In genomic region chr3:18111702-18112311, GRCh38 we compare ENCODE assay signal across 8 cellular contexts.
DNase-seq lines count a peak whose midpoint lies in the region; FAIRE-seq and TF ChIP-seq lines count a peak whose summit lies in the region.

No MANE protein-coding gene starts in this region.

- peak overlapping the region; percentile 30 for H3K4me2 ChIP-seq in mammary epithelial cell (ENCODE audit: insufficient read depth, low read depth, low read length)

- H3K27me3 ChIP-seq in mammary epithelial cell (ENCODE audit: insufficient read depth, low read length) (no peaks in the 10 kb centered on the region), Caco-2 (replicated peaks; ENCODE audit: control insufficient read depth, insufficient read depth, low read length) (no peaks in the 10 kb centered on the region)

- H3K4me1 Mint-ChIP-seq in Caco-2 (ENCODE audit: low read depth, unreplicated experiment) = no peaks in the 10 kb centered on the region

- CTCF ChIA-PET in HEK293T (lab: Yijun Ruan, JAX) (interaction anchor here (0.6 kb wide), 1 partner anchor 221 kb away, joined by 3 read pairs; no protein-coding TSS in a partner anchor), mammary epithelial cell (lab: Charles Lee; ENCODE audit: low non-redundant PET) (no interaction called here), Caco-2 (lab: Charles Lee) (no interaction called here)

- H3K27me3 Mint-ChIP-seq in Caco-2 (ENCODE audit: insufficient read depth, unreplicated experiment) = peaks cover 3% of the 10 kb centered on the region

- no peak for TF ChIP-seq CTCF in mammary epithelial cell (conservative IDR thresholded peaks at IDR 0.05 in 1 of 2, IDR thresholded peaks at IDR 0.05 in 1 of 2; ENCODE audit: extremely low read depth in 1 of 2, insufficient read depth in 1 of 2, low read depth in 1 of 2, low read length in 2 of 2)
- no peak for TF ChIP-seq CTCF in Caco-2 (IDR thresholded peaks at IDR 0.05; ENCODE audit: insufficient read depth in 1 of 2, low read depth in 1 of 2, low read length in 1 of 2, severe bottlenecking in 1 of 2, unreplicated experiment in 1 of 2)

- dilution Hi-C loops in mammary epithelial cell (cut with HindIII; ENCODE audit: low sequenced_read_pairs) = no loop called here

- H3K4me1 ChIP-seq in mammary epithelial cell (ENCODE audit: insufficient read depth, low read length) (peaks cover 22% of the 10 kb centered on the region), Caco-2 (no peaks in the 10 kb centered on the region)

- H3K79me2 ChIP-seq in mammary epithelial cell (ENCODE audit: insufficient read depth, low read length) = no peaks in the 10 kb centered on the region

- in situ Hi-C loops in mammary epithelial cell (cut with MboI; ENCODE audit: low sequenced_read_pairs in 2 of 2) = no loop called here

- H3K4me3 ChIP-seq in mammary epithelial cell (replicated peaks in 1 of 3; ENCODE audit: insufficient read depth in 1 of 3, low read depth in 2 of 3, low read length in 3 of 3) (peak overlapping the region in 1 of 3 experiments; percentile 6), Caco-2 (ENCODE audit: low read depth, low read length) (no peak overlapping the region)

- no peak overlapping the region for H3K4me3 Mint-ChIP-seq in Caco-2 (ENCODE audit: unreplicated experiment)

- H3K27ac Mint-ChIP-seq in Caco-2 (ENCODE audit: unreplicated experiment) = no peak overlapping the region

- H4K20me1 ChIP-seq in mammary epithelial cell (ENCODE audit: insufficient read depth, low read length) = no peaks in the 10 kb centered on the region

- no peak for TF ChIP-seq POLR2A in GM12891 (IDR thresholded peaks at IDR 0.05; ENCODE audit: low read depth, low read length)

- BruUV-seq in mammary epithelial cell (replicated peaks; lab: Mats Ljungman, UMichigan) (no TSS peak), Caco-2 (replicated peaks; lab: Mats Ljungman, UMichigan) (no TSS peak)

- H3K36me3 ChIP-seq in mammary epithelial cell (ENCODE audit: insufficient read depth, low read length) (no peaks in the 10 kb centered on the region), Caco-2 (ENCODE audit: control insufficient read depth, insufficient read depth, low read length) (no peaks in the 10 kb centered on the region)

- DNase-seq in A172 (ENCODE audit: low spot score) (peak; percentile 68), GM12891 (ENCODE audit: insufficient read length, low spot score) (peak; percentile 3), HEK293T (ENCODE audit: extremely low spot score) (peak; percentile 19), M059J (ENCODE audit: low read depth) (peak; percentile 50), mammary epithelial cell (peak; percentile 26), posterior vena cava (ENCODE audit: low spot score) (no peak), Caco-2 (no peak), AML-193 (lab: John Stamatoyannopoulos, UW) (no peak)

- 54% methylated on average over 6 of the region's 6 CpGs for WGBS in mammary epithelial cell (ENCODE audit: low coverage, missing lambda C conversion rate)

- H3K9me3 ChIP-seq in mammary epithelial cell (replicated peaks; ENCODE audit: insufficient read depth, low read length) = no peaks in the 10 kb centered on the region
- no peaks in the 10 kb centered on the region for H3K9me3 ChIP-seq in Caco-2

- no peaks in the 10 kb centered on the region for H3K36me3 Mint-ChIP-seq in Caco-2 (ENCODE audit: insufficient read depth, unreplicated experiment)

- POLR2A ChIA-PET in HEK293T (lab: Yijun Ruan, JAX) (no interaction called here), Caco-2 (lab: Charles Lee) (no interaction called here)

- no peak overlapping the region for H3K9ac ChIP-seq in mammary epithelial cell (ENCODE audit: insufficient read depth, low read length)

- peaks cover 10% of the 10 kb centered on the region for H3K9me3 Mint-ChIP-seq in Caco-2 (ENCODE audit: unreplicated experiment)

- no peak overlapping the region for H3K27ac ChIP-seq in mammary epithelial cell (ENCODE audit: insufficient read depth, low read depth, low read length)

- no peak for FAIRE-seq in GM12891 (lab: Jason Lieb, UNC)

- H2AFZ ChIP-seq in mammary epithelial cell (ENCODE audit: low read depth, low read length) = peak overlapping the region; percentile 64

- intact Hi-C loops in mammary epithelial cell (cut with micrococcal nuclease) (no loop called here), posterior vena cava (cut with DNase I) (no loop called here), Caco-2 (cut with micrococcal nuclease; ENCODE audit: unreplicated experiment) (no loop called here)

TF ChIP-seq in GM12891, 5 proteins besides CTCF, POLR2A, EP300 and RAD21:
- TF ChIP-seq POLR2AphosphoS5 (IDR thresholded peaks at IDR 0.05; ENCODE audit: low read depth, low read length) (no peak), POU2F2 (IDR thresholded peaks at IDR 0.05; ENCODE audit: low read depth, low read length) (no peak), SPI1 (IDR thresholded peaks at IDR 0.05; ENCODE audit: low read depth, low read length) (no peak), PAX5 (IDR thresholded peaks at IDR 0.05; ENCODE audit: insufficient read depth, low read length, severe bottlenecking) (no peak), TAF1 (IDR thresholded peaks at IDR 0.05; ENCODE audit: low read depth, low read length) (no peak)

TF ChIP-seq in HEK293T, 16 proteins besides CTCF, POLR2A, EP300 and RAD21:
- TF ChIP-seq HDGF (IDR thresholded peaks at IDR 0.05; ENCODE audit: borderline replicate concordance) (no peak), ARNT (IDR thresholded peaks at IDR 0.05) (no peak), FOXM1 (IDR thresholded peaks at IDR 0.05; ENCODE audit: borderline replicate concordance) (no peak)

Comparison
In these comparisons a context has a peak if more than half of its experiments do, and no peak if none do; other contexts are left out.
1. DNase-seq: peak in A172 (single experiment), GM12891 (single experiment), HEK293T (single experiment), M059J (single experiment) and mammary epithelial cell (single experiment); none in posterior vena cava (single experiment), Caco-2 (0 of 2) and AML-193 (0 of 2).